Comparison of ENCODE assay signal across 1 cellular context in the genomic region with DNA sequence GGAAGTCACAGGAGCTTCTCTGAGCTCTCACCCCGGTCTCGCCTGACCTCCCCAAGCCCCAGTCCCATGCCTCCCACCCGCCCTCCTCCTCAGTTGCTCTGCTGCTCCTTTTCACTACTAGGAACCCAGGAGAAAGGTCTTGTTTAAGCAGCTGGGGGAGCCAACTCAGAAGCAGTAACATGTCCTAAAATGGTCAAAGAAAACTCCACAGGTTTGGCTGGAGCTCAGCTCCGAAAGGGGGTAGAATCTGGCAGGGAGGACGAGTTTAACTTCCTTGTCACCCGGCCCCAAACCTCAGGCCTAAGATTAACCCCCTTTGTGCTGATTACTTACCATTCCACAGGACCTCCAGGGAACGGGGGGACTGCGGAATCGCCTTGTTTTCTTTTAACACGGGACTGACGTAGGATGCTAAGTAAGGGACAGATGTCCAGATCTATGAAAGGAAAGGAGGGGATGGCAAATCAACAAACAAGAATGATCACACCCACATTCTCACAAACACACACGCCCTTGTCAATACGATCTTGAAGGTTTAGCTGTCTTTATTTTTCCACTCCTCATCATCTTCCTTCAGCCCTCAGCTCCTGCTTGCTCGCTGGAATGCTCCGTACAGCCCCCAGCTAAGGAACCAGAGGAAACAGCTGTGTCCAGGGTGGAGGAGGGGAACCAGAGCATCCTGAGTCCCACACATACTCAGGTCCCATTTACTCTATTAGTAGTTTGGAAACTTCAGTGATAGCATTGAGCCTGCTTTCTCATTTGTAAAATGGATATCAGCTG.
TF ChIP-seq lines count a peak whose summit lies in the region.

No MANE protein-coding gene starts in this region.

TF ChIP-seq in GM23338, 12 proteins besides CTCF, POLR2A, EP300 and RAD21 (continued from another document):
- TF ChIP-seq, protein P1, sequence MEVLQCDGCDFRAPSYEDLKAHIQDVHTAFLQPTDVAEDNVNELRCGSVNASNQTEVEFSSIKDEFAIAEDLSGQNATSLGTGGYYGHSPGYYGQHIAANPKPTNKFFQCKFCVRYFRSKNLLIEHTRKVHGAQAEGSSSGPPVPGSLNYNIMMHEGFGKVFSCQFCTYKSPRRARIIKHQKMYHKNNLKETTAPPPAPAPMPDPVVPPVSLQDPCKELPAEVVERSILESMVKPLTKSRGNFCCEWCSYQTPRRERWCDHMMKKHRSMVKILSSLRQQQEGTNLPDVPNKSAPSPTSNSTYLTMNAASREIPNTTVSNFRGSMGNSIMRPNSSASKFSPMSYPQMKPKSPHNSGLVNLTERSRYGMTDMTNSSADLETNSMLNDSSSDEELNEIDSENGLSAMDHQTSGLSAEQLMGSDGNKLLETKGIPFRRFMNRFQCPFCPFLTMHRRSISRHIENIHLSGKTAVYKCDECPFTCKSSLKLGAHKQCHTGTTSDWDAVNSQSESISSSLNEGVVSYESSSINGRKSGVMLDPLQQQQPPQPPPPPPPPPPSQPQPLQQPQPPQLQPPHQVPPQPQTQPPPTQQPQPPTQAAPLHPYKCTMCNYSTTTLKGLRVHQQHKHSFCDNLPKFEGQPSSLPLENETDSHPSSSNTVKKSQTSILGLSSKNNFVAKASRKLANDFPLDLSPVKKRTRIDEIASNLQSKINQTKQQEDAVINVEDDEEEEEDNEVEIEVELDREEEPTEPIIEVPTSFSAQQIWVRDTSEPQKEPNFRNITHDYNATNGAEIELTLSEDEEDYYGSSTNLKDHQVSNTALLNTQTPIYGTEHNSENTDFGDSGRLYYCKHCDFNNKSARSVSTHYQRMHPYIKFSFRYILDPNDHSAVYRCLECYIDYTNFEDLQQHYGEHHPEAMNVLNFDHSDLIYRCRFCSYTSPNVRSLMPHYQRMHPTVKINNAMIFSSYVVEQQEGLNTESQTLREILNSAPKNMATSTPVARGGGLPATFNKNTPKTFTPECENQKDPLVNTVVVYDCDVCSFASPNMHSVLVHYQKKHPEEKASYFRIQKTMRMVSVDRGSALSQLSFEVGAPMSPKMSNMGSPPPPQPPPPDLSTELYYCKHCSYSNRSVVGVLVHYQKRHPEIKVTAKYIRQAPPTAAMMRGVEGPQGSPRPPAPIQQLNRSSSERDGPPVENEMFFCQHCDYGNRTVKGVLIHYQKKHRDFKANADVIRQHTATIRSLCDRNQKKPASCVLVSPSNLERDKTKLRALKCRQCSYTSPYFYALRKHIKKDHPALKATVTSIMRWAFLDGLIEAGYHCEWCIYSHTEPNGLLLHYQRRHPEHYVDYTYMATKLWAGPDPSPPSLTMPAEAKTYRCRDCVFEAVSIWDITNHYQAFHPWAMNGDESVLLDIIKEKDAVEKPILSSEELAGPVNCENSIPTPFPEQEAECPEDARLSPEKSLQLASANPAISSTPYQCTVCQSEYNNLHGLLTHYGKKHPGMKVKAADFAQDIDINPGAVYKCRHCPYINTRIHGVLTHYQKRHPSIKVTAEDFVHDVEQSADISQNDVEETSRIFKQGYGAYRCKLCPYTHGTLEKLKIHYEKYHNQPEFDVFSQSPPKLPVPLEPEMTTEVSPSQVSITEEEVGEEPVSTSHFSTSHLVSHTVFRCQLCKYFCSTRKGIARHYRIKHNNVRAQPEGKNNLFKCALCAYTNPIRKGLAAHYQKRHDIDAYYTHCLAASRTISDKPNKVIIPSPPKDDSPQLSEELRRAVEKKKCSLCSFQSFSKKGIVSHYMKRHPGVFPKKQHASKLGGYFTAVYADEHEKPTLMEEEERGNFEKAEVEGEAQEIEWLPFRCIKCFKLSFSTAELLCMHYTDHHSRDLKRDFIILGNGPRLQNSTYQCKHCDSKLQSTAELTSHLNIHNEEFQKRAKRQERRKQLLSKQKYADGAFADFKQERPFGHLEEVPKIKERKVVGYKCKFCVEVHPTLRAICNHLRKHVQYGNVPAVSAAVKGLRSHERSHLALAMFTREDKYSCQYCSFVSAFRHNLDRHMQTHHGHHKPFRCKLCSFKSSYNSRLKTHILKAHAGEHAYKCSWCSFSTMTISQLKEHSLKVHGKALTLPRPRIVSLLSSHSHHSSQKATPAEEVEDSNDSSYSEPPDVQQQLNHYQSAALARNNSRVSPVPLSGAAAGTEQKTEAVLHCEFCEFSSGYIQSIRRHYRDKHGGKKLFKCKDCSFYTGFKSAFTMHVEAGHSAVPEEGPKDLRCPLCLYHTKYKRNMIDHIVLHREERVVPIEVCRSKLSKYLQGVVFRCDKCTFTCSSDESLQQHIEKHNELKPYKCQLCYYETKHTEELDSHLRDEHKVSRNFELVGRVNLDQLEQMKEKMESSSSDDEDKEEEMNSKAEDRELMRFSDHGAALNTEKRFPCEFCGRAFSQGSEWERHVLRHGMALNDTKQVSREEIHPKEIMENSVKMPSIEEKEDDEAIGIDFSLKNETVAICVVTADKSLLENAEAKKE (CRISPR knock-in tag; IDR thresholded peaks at IDR 0.05), result no peak
- TF ChIP-seq, protein P2, sequence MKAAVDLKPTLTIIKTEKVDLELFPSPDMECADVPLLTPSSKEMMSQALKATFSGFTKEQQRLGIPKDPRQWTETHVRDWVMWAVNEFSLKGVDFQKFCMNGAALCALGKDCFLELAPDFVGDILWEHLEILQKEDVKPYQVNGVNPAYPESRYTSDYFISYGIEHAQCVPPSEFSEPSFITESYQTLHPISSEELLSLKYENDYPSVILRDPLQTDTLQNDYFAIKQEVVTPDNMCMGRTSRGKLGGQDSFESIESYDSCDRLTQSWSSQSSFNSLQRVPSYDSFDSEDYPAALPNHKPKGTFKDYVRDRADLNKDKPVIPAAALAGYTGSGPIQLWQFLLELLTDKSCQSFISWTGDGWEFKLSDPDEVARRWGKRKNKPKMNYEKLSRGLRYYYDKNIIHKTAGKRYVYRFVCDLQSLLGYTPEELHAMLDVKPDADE (IDR thresholded peaks at IDR 0.05), result no peak
- TF ChIP-seq ZNF331 (CRISPR knock-in tag; IDR thresholded peaks at IDR 0.05; ENCODE audit: low read depth), result no peak
- no peak for TF ChIP-seq CREB1 (CRISPR knock-in tag; IDR thresholded peaks at IDR 0.05; ENCODE audit: low read depth)
- no peak for TF ChIP-seq NANOG (IDR thresholded peaks at IDR 0.05; ENCODE audit: borderline replicate concordance)
- no peak for TF ChIP-seq EZH2 (IDR thresholded peaks at IDR 0.05; ENCODE audit: low read depth, unreplicated experiment)
- TF ChIP-seq, protein P3, sequence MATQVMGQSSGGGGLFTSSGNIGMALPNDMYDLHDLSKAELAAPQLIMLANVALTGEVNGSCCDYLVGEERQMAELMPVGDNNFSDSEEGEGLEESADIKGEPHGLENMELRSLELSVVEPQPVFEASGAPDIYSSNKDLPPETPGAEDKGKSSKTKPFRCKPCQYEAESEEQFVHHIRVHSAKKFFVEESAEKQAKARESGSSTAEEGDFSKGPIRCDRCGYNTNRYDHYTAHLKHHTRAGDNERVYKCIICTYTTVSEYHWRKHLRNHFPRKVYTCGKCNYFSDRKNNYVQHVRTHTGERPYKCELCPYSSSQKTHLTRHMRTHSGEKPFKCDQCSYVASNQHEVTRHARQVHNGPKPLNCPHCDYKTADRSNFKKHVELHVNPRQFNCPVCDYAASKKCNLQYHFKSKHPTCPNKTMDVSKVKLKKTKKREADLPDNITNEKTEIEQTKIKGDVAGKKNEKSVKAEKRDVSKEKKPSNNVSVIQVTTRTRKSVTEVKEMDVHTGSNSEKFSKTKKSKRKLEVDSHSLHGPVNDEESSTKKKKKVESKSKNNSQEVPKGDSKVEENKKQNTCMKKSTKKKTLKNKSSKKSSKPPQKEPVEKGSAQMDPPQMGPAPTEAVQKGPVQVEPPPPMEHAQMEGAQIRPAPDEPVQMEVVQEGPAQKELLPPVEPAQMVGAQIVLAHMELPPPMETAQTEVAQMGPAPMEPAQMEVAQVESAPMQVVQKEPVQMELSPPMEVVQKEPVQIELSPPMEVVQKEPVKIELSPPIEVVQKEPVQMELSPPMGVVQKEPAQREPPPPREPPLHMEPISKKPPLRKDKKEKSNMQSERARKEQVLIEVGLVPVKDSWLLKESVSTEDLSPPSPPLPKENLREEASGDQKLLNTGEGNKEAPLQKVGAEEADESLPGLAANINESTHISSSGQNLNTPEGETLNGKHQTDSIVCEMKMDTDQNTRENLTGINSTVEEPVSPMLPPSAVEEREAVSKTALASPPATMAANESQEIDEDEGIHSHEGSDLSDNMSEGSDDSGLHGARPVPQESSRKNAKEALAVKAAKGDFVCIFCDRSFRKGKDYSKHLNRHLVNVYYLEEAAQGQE (IDR thresholded peaks at IDR 0.05; ENCODE audit: unreplicated experiment), result no peak
- TF ChIP-seq ZNF114 (CRISPR knock-in tag; IDR thresholded peaks at IDR 0.05), result no peak
- TF ChIP-seq EZH2phosphoT487 (IDR thresholded peaks at IDR 0.05; ENCODE audit: unreplicated experiment), result no peak
TF ChIP-seq in GM23338: peak in this region for 0.
